Comparison of ENCODE assay signal across 17 cellular contexts in genomic region chr9:71592400-71592799, GRCh38.
DNase-seq lines count a peak whose midpoint lies in the region; ATAC-seq, FAIRE-seq and TF ChIP-seq lines count a peak whose summit lies in the region.
"Had no signal": no experiment of that assay in that cellular context is flagged by ENCODE, and none has a peak within 500 bp of the region (broad histone marks: within the 10 kb centered on the region; RNA-seq: fewer than 3 reads in every experiment).

No MANE protein-coding gene starts in this region.

- CTCF ChIA-PET in IMR-90 (lab: Yijun Ruan, JAX): no interaction called here

- in situ Hi-C loops in IMR-90 (cut with MboI; ENCODE audit: low sequenced_read_pairs): no loop called here

- H3K9me3 ChIP-seq in IMR-90 (ENCODE audit: control insufficient read depth, insufficient read depth, low read length) (no peaks in the 10 kb centered on the region), keratinocyte (ENCODE audit: control insufficient read depth, low read depth, low read length) (no peaks in the 10 kb centered on the region), endodermal cell (ENCODE audit: control insufficient read depth, low read length) (peaks cover 9% of the 10 kb centered on the region)
- H3K9me3 ChIP-seq: SJCRH30 had no signal

- no TSS peak for BruUV-seq in IMR-90 (replicated peaks; lab: Mats Ljungman, UMichigan)

- H2AK9ac ChIP-seq in IMR-90 (replicated peaks; ENCODE audit: low read depth, low read length, poor library complexity): no peak overlapping the region

- DNase-seq in AG10803 (ENCODE audit: low read depth) (peak; percentile 8), IMR-90 (peak; percentile 3), astrocyte of the hippocampus (ENCODE audit: low read depth, low spot score) (peak; percentile 41), keratinocyte (ENCODE audit: low read depth, low spot score) (no peak), endodermal cell (no peak), putamen (ENCODE audit: low spot score) (no peak), GF-D8 (lab: John Stamatoyannopoulos, UW) (no peak)
- DNase-seq: COR-L47, GDM1, Karpas-422, NCI-H1930, NCI-H2171 treated with DMSO at 0.1 percent for 48 hours, NCI-H510A, SJCRH30 had no signal

- H3K4me1 ChIP-seq in IMR-90 (ENCODE audit: control insufficient read depth, insufficient read depth, low read length) (no peaks in the 10 kb centered on the region), keratinocyte (ENCODE audit: control insufficient read depth, extremely low read depth, insufficient read depth, low read length) (peaks cover 2% of the 10 kb centered on the region), endodermal cell (ENCODE audit: control insufficient read depth, insufficient read depth, low read length) (peaks cover 8% of the 10 kb centered on the region)
- H3K4me1 ChIP-seq: SJCRH30 had no signal

- H3K4me1 Mint-ChIP-seq in endodermal cell: peaks cover 14% of the 10 kb centered on the region

- no peaks in the 10 kb centered on the region for H3K36me3 Mint-ChIP-seq in endodermal cell (ENCODE audit: low read depth)

- H3K4me3 Mint-ChIP-seq in endodermal cell: no peak overlapping the region

- H4K5ac ChIP-seq in IMR-90 (ENCODE audit: low read depth, low read length): no peak overlapping the region

- no peak overlapping the region for H2BK5ac ChIP-seq in IMR-90 (ENCODE audit: low read depth, low read length, poor library complexity, severe bottlenecking)

- H3K27ac Mint-ChIP-seq in endodermal cell: no peak overlapping the region

- POLR2A ChIA-PET in IMR-90 (lab: Charles Lee; ENCODE audit: unreplicated experiment): no interaction called here

- H3K27me3 Mint-ChIP-seq in endodermal cell (ENCODE audit: insufficient read depth): no peaks in the 10 kb centered on the region

- TF ChIP-seq RAD21 in IMR-90 (IDR thresholded peaks at IDR 0.05; ENCODE audit: low read length): no peak

- H2AFZ ChIP-seq in IMR-90 (replicated peaks; ENCODE audit: low read length, poor library complexity) (no peak overlapping the region), keratinocyte (ENCODE audit: control insufficient read depth, low read length) (no peak overlapping the region)

- no peak overlapping the region for H3K27ac ChIP-seq in IMR-90 (ENCODE audit: insufficient read depth, low read length)
- no peak overlapping the region for H3K27ac ChIP-seq in keratinocyte (ENCODE audit: control insufficient read depth, insufficient read depth, low read length)
- no peak overlapping the region for H3K27ac ChIP-seq in endodermal cell (ENCODE audit: low read depth, low read length)
- H3K27ac ChIP-seq: C4-2B, SJCRH30 had no signal

- dilution Hi-C loops in IMR-90 (cut with HindIII; ENCODE audit: low sequenced_read_pairs, unreplicated experiment): no loop called here
- dilution Hi-C loops in keratinocyte (cut with MboI; ENCODE audit: extremely low pct_ligation_motif_present, low sequenced_read_pairs): no loop called here

- H3K56ac ChIP-seq in IMR-90 (ENCODE audit: extremely low read depth, insufficient read depth, low read length): no peak overlapping the region

- H2BK15ac ChIP-seq in IMR-90 (ENCODE audit: low read depth, low read length): no peak overlapping the region

- H3K9me1 ChIP-seq in IMR-90 (ENCODE audit: insufficient read depth, low read length): no peaks in the 10 kb centered on the region
- no peaks in the 10 kb centered on the region for H3K9me1 ChIP-seq in keratinocyte (ENCODE audit: control insufficient read depth, extremely low read depth, insufficient read depth, low read length)

- H2AK5ac ChIP-seq in IMR-90 (ENCODE audit: low read depth, low read length): no peak overlapping the region

- H2BK120ac ChIP-seq in IMR-90 (ENCODE audit: low read depth, low read length): no peak overlapping the region

- no peaks in the 10 kb centered on the region for H3K36me3 ChIP-seq in IMR-90 (ENCODE audit: control insufficient read depth, insufficient read depth, low read length)
- no peaks in the 10 kb centered on the region for H3K36me3 ChIP-seq in keratinocyte (ENCODE audit: control insufficient read depth in 2 of 2, extremely low read depth in 1 of 2, insufficient read depth in 2 of 2, low read length in 2 of 2)
- no peaks in the 10 kb centered on the region for H3K36me3 ChIP-seq in endodermal cell (ENCODE audit: control insufficient read depth, insufficient read depth, low read length)
- H3K36me3 ChIP-seq: SJCRH30 had no signal

- H3K14ac ChIP-seq in IMR-90 (replicated peaks; ENCODE audit: low read depth, low read length): no peak overlapping the region

- no CpG with 5 or more reads among the region's 2 CpGs for WGBS in IMR-90 (ENCODE audit: extremely low coverage in 2 of 2, insufficient read length in 1 of 2), 2 experiments
- WGBS in endodermal cell (ENCODE audit: insufficient coverage in 1 of 2, insufficient read length in 1 of 2), 2 experiments: 97 to 100% methylated on average over 2 of the region's 2 CpGs

- H4K20me1 ChIP-seq in IMR-90 (ENCODE audit: insufficient read depth, low read length) (no peaks in the 10 kb centered on the region), keratinocyte (ENCODE audit: control insufficient read depth, extremely low read depth, insufficient read depth, low read length) (no peaks in the 10 kb centered on the region)

- no peaks in the 10 kb centered on the region for H3K79me1 ChIP-seq in IMR-90 (ENCODE audit: low read depth in 1 of 2, low read length in 2 of 2)

- H3K9me3 Mint-ChIP-seq in endodermal cell: peaks cover 11% of the 10 kb centered on the region

- ATAC-seq in IMR-90 (ENCODE audit: low read depth): no peak
- ATAC-seq in GM21390 (IDR thresholded peaks at IDR 0.05; ENCODE audit: unreplicated experiment): no peak
- ATAC-seq: HepG2 had no signal

- H3K4me3 ChIP-seq in AG10803 (ENCODE audit: low read length) (no peak overlapping the region), IMR-90 (ENCODE audit: insufficient read depth, low read depth, low read length) (no peak overlapping the region), keratinocyte (ENCODE audit: control insufficient read depth in 2 of 3, extremely low read depth in 1 of 3, insufficient read depth in 2 of 3, low read depth in 1 of 3, low read length in 3 of 3) (no peak overlapping the region), endodermal cell (ENCODE audit: low read length) (no peak overlapping the region)
- H3K4me3 ChIP-seq: SJCRH30 had no signal

- no peak overlapping the region for H4K91ac ChIP-seq in IMR-90 (ENCODE audit: insufficient read depth, low read depth, low read length)

- no peak overlapping the region for H3K4ac ChIP-seq in IMR-90 (ENCODE audit: low read depth, low read length)

- no peak for TF ChIP-seq POLR2A in IMR-90 (IDR thresholded peaks at IDR 0.05; ENCODE audit: low read depth, low read length)

- peak; percentile 80 for FAIRE-seq in keratinocyte (lab: Jason Lieb, UNC)
- FAIRE-seq: HepG2 had no signal

- no peak for TF ChIP-seq CTCF in AG10803 (conservative IDR thresholded peaks at IDR 0.05; ENCODE audit: low read length)
- TF ChIP-seq CTCF in IMR-90 (conservative IDR thresholded peaks at IDR 0.05; ENCODE audit: low read depth, low read length): no peak
- TF ChIP-seq CTCF in keratinocyte (optimal IDR thresholded peaks at IDR 0.05 in 1 of 3, IDR thresholded peaks at IDR 0.05 in 1 of 3, conservative IDR thresholded peaks at IDR 0.05 in 1 of 3; ENCODE audit: extremely low read depth in 1 of 3, insufficient read depth in 2 of 3, low read length in 3 of 3): no peak
- no peak for TF ChIP-seq CTCF in endodermal cell (conservative IDR thresholded peaks at IDR 0.05)

- no peak overlapping the region for H3K9ac ChIP-seq in IMR-90 (ENCODE audit: low read depth, low read length)
- no peak overlapping the region for H3K9ac ChIP-seq in keratinocyte (ENCODE audit: control insufficient read depth, extremely low read depth, insufficient read depth, low read length)
- no peak overlapping the region for H3K9ac ChIP-seq in endodermal cell (ENCODE audit: extremely low read depth, low read length, poor library complexity, severe bottlenecking)

- intact Hi-C loops in IMR-90 (cut with micrococcal nuclease): no loop called here

- H3K27me3 ChIP-seq in IMR-90 (ENCODE audit: control insufficient read depth, insufficient read depth, low read length) (no peaks in the 10 kb centered on the region), keratinocyte (ENCODE audit: control insufficient read depth, extremely low read depth, insufficient read depth, low read length) (no peaks in the 10 kb centered on the region), endodermal cell (ENCODE audit: control insufficient read depth, insufficient read depth, low read length, poor library complexity, severe bottlenecking) (no peaks in the 10 kb centered on the region)

- H2BK20ac ChIP-seq in IMR-90 (ENCODE audit: low read depth, low read length): no peak overlapping the region

- no peak overlapping the region for H4K8ac ChIP-seq in IMR-90 (ENCODE audit: low read depth in 2 of 2, low read length in 2 of 2)

- no peak overlapping the region for H3K4me2 ChIP-seq in IMR-90 (ENCODE audit: low read depth, low read length)
- H3K4me2 ChIP-seq in keratinocyte (ENCODE audit: control insufficient read depth, extremely low read depth, insufficient read depth, low read depth, low read length): no peak overlapping the region

- no peaks in the 10 kb centered on the region for H3K79me2 ChIP-seq in keratinocyte (ENCODE audit: control insufficient read depth, insufficient read depth, low read length)

- no peak overlapping the region for H3K23ac ChIP-seq in IMR-90 (ENCODE audit: low read depth, low read length)

- no peak overlapping the region for H3K18ac ChIP-seq in IMR-90 (ENCODE audit: low read depth, low read length)

TF ChIP-seq in IMR-90, 13 proteins besides CTCF, POLR2A, EP300 and RAD21 (continues in another document):
- TF ChIP-seq SMC3 (IDR thresholded peaks at IDR 0.05; ENCODE audit: low read depth, low read length) (no peak), RCOR1 (IDR thresholded peaks at IDR 0.05; ENCODE audit: insufficient replicate concordance, low read length) (no peak), USF2 (IDR thresholded peaks at IDR 0.05; ENCODE audit: low read depth, low read length) (no peak), MXI1 (IDR thresholded peaks at IDR 0.05; ENCODE audit: borderline replicate concordance, low read depth, low read length) (no peak), NFE2L2 (IDR thresholded peaks at IDR 0.05; ENCODE audit: low read depth, low read length) (no peak), CHD1 (IDR thresholded peaks at IDR 0.05; ENCODE audit: low read depth, low read length) (no peak), CEBPB (IDR thresholded peaks at IDR 0.05; ENCODE audit: low read depth, low read length) (no peak), BHLHE40 (IDR thresholded peaks at IDR 0.05; ENCODE audit: low read depth, low read length) (no peak)

Comparison
In these comparisons a context has a peak if more than half of its experiments do, and no peak if none do; other contexts are left out.
1. DNase-seq: peak in AG10803 (single experiment), IMR-90 (single experiment) and astrocyte of the hippocampus (single experiment); none in keratinocyte (single experiment), endodermal cell (single experiment), putamen (single experiment) and GF-D8 (single experiment).